ENCODE assay signal across 1 cellular context in genomic region chr14:103472939-103473338, GRCh38.
TF ChIP-seq lines count a peak whose summit lies in the region.

No MANE protein-coding gene starts in this region.

TF ChIP-seq in endothelial cell of umbilical vein, 7 proteins besides CTCF, POLR2A, EP300 and RAD21:
- TF ChIP-seq GATA2 (IDR thresholded peaks at IDR 0.05; ENCODE audit: insufficient read depth, insufficient read length, low read depth, low read length) (no peak), MAX (IDR thresholded peaks at IDR 0.05; ENCODE audit: insufficient read depth, insufficient read length) (no peak), MYC (IDR thresholded peaks at IDR 0.05; ENCODE audit: low read depth, low read length) (no peak), JUN (IDR thresholded peaks at IDR 0.05; ENCODE audit: borderline replicate concordance, insufficient read depth, insufficient read length, low read depth) (no peak), FOS (IDR thresholded peaks at IDR 0.05; ENCODE audit: borderline replicate concordance, insufficient read depth, low read length) (no peak), POLR2AphosphoS5 (IDR thresholded peaks at IDR 0.05; ENCODE audit: insufficient read depth, low read depth, low read length) (no peak), EZH2 (IDR thresholded peaks at IDR 0.05; ENCODE audit: borderline replicate concordance, low read depth, low read length, severe bottlenecking) (no peak)
